Comparison of ENCODE assay signal across 10 cellular contexts in the genomic region with DNA sequence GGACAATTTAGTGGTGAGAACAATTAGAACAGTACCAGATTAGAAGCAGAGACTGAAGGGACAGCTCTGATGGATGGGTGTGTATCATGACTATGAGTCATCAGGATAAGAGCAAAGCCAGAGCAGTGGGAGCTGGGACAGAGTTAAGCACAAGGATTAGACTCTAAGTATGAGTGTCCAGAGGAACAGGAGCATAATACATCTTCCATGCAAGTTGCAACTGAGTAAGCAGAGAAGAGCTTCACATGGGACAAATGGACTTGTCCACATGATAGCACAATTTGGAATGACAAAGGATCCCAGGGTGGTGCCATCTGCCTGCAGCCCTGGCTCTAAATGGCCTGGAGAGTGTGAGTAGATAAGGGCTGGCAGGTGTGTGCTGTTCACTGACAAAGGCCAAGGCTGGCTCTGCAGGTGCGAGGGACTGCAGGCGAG.
DNase-seq lines count a peak whose midpoint lies in the region; ATAC-seq and TF ChIP-seq lines count a peak whose summit lies in the region.
"Had no signal": no experiment of that assay in that cellular context is flagged by ENCODE, and none has a peak within 500 bp of the region (broad histone marks: within the 10 kb centered on the region; RNA-seq: fewer than 3 reads in every experiment).

No MANE protein-coding gene starts in this region.

- intact Hi-C loops in mucosa of descending colon (cut with DNase I, micrococcal nuclease): no loop called here

- no peaks in the 10 kb centered on the region for H3K4me1 ChIP-seq in mucosa of descending colon (ENCODE audit: low read depth)
- H3K4me1 ChIP-seq: heart left ventricle had no signal

- H3K4me1 Mint-ChIP-seq in brain (peaks cover 38% of the 10 kb centered on the region), immature natural killer cell (no peaks in the 10 kb centered on the region)

- peak; percentile 61 for ATAC-seq in mucosa of descending colon
- ATAC-seq in HG03045 (IDR thresholded peaks at IDR 0.05; ENCODE audit: unreplicated experiment): no peak

- in situ Hi-C loops in GM13977 (cut with MboI; ENCODE audit: low pct_unique_long_range_greater_than_20kb, low sequenced_read_pairs, unreplicated experiment): no loop called here

- peak overlapping the region in 3 of 5 experiments; percentile 5 to 75 (median 44) for H3K27ac Mint-ChIP-seq in brain
- H3K27ac Mint-ChIP-seq in immature natural killer cell: no peak overlapping the region

- H3K9me3 Mint-ChIP-seq in brain (no peaks in the 10 kb centered on the region), immature natural killer cell (no peaks in the 10 kb centered on the region)

- H3K27me3 Mint-ChIP-seq in brain (no peaks in the 10 kb centered on the region), immature natural killer cell (ENCODE audit: low read depth in 3 of 3) (peaks cover 0 to 5% (median 3%) of the 10 kb centered on the region in 3 donors)

- DNase-seq in ELF-1 (ENCODE audit: low read depth, low spot score): peak; percentile 80
- peak; percentile 94 for DNase-seq in NCI-H2107 (lab: John Stamatoyannopoulos, UW)
- no peak for DNase-seq in mucosa of descending colon
- no peak for DNase-seq in GM13977 (ENCODE audit: low spot score)
- no peak for DNase-seq in central memory CD4-positive, alpha-beta T cell
- no peak for DNase-seq in immature natural killer cell
- DNase-seq: activated effector memory CD4-positive, alpha-beta T cell treated with Interleukin-2 at 50 U/mL for 16 hours; heart left ventricle had no signal

- no peak for TF ChIP-seq CTCF in brain (conservative IDR thresholded peaks at IDR 0.05)
- TF ChIP-seq CTCF in mucosa of descending colon (IDR thresholded peaks at IDR 0.05): no peak
- no peak for TF ChIP-seq CTCF in GM13977 (IDR thresholded peaks at IDR 0.05; ENCODE audit: extremely low read depth, insufficient read depth, missing control alignments)

- H3K36me3 ChIP-seq in mucosa of descending colon (ENCODE audit: low read depth): no peaks in the 10 kb centered on the region
- H3K36me3 ChIP-seq: heart left ventricle had no signal

- H3K36me3 Mint-ChIP-seq in brain (no peaks in the 10 kb centered on the region), immature natural killer cell (no peaks in the 10 kb centered on the region)

- H3K4me3 ChIP-seq in mucosa of descending colon: no peak overlapping the region
- H3K4me3 ChIP-seq: heart left ventricle had no signal

- H3K4me3 Mint-ChIP-seq in brain (no peak overlapping the region), immature natural killer cell (no peak overlapping the region)

- no peaks in the 10 kb centered on the region for H3K9me3 ChIP-seq in mucosa of descending colon
- H3K9me3 ChIP-seq: heart left ventricle had no signal

Comparison
In these comparisons a context has a peak if more than half of its experiments do, and no peak if none do; other contexts are left out.
1. DNase-seq: peak in ELF-1 (single experiment) and NCI-H2107 (single experiment); none in mucosa of descending colon (0 of 3), GM13977 (single experiment), central memory CD4-positive, alpha-beta T cell (single experiment) and immature natural killer cell (0 of 3).
2. H3K27ac Mint-ChIP-seq: peak in brain (3 of 5); none in immature natural killer cell (0 of 6).